1 cellular context compared by ENCODE assay signal in genomic region chr12:123286997-123287396, GRCh38.
TF ChIP-seq lines count a peak whose summit lies in the region.

No MANE protein-coding gene starts in this region.

TF ChIP-seq in A549, 52 proteins besides CTCF, POLR2A, EP300 and RAD21:
- TF ChIP-seq KDM5A (IDR thresholded peaks at IDR 0.05): no peak
- TF ChIP-seq JUN (IDR thresholded peaks at IDR 0.05): no peak
- no peak for TF ChIP-seq MAZ (IDR thresholded peaks at IDR 0.05; ENCODE audit: borderline replicate concordance, low read depth, low read length)
- no peak for TF ChIP-seq SREBF2 (IDR thresholded peaks at IDR 0.05)
- TF ChIP-seq HES2 (IDR thresholded peaks at IDR 0.05): no peak
- no peak for TF ChIP-seq ZC3H11A (IDR thresholded peaks at IDR 0.05)
- TF ChIP-seq FOXS1 (CRISPR knock-in tag; IDR thresholded peaks at IDR 0.05): no peak
- TF ChIP-seq EHF (CRISPR knock-in tag; IDR thresholded peaks at IDR 0.05): no peak
- no peak for TF ChIP-seq ZSCAN20 (CRISPR knock-in tag; IDR thresholded peaks at IDR 0.05)
- no peak for TF ChIP-seq POLR2AphosphoS2 (conservative IDR thresholded peaks at IDR 0.05; ENCODE audit: low read length)
- TF ChIP-seq NPAS2 (CRISPR knock-in tag; IDR thresholded peaks at IDR 0.05; ENCODE audit: borderline replicate concordance): no peak
- no peak for TF ChIP-seq ZNF302 (CRISPR knock-in tag; IDR thresholded peaks at IDR 0.05)
- no peak for TF ChIP-seq USF2 (IDR thresholded peaks at IDR 0.05)
- TF ChIP-seq TFCP2L1 (CRISPR knock-in tag; IDR thresholded peaks at IDR 0.05): no peak
- no peak for TF ChIP-seq MAFK (IDR thresholded peaks at IDR 0.05; ENCODE audit: partially characterized antibody)
- no peak for TF ChIP-seq ESRRA (IDR thresholded peaks at IDR 0.05; ENCODE audit: borderline replicate concordance, low read length)
- TF ChIP-seq HEYL (CRISPR knock-in tag; IDR thresholded peaks at IDR 0.05): no peak
